ENCODE assay signal across 18 cellular contexts in genomic region chr9:16179566-16179965, GRCh38.
A peak's percentile ranks its signal among the peaks of the same experiment; 100 is the strongest.
DNase-seq lines count a peak whose midpoint lies in the region; ATAC-seq, FAIRE-seq and TF ChIP-seq lines count a peak whose summit lies in the region.
"Had no signal": no experiment of that assay in that cellular context is flagged by ENCODE, and none has a peak within 500 bp of the region (broad histone marks: within the 10 kb centered on the region; RNA-seq: fewer than 3 reads in every experiment).

No MANE protein-coding gene starts in this region.

- H3K9me3 Mint-ChIP-seq in CD4-positive, alpha-beta T cell, result no peaks in the 10 kb centered on the region

- SMC1A ChIA-PET in GM12878 (lab: Charles Lee; ENCODE audit: uncharacterized antibody, unreplicated experiment), result no interaction called here

- no peak overlapping the region for H3K27ac ChIP-seq in CD4-positive, alpha-beta T cell (ENCODE audit: low read depth, low read length)
- no peak overlapping the region for H3K27ac ChIP-seq in GM12878 (ENCODE audit: control insufficient read depth, insufficient read depth)
- H3K27ac ChIP-seq: BLaER1, PC-9, uterus, WERI-Rb-1 had no signal

- TF ChIP-seq POLR2A in GM12878 (IDR thresholded peaks at IDR 0.05; ENCODE audit: low read depth, low read length), result no peak

- H3K36me3 ChIP-seq in GM12878 (ENCODE audit: control insufficient read depth in 2 of 2, insufficient read depth in 2 of 2, low read length in 1 of 2), result no peaks in the 10 kb centered on the region
- H3K36me3 ChIP-seq: BLaER1, HAP-1, uterus, WERI-Rb-1 had no signal

- TF ChIP-seq RAD21 in GM12878 (IDR thresholded peaks at IDR 0.05; ENCODE audit: insufficient read depth, low read depth, low read length), result no peak

- no peaks in the 10 kb centered on the region for H3K27me3 Mint-ChIP-seq in CD4-positive, alpha-beta T cell

- H3K4me3 Mint-ChIP-seq in CD4-positive, alpha-beta T cell, result no peak overlapping the region
- H3K4me3 Mint-ChIP-seq: stimulated activated effector memory CD8-positive, alpha-beta T cell treated with anti-CD3 and anti-CD28 coated beads, Interleukin-12 subunit alpha, Interleukin-12 subunit beta, amount 100 ng/mL, for 72 hours had no signal

- no peak for FAIRE-seq in GM12878 (lab: Jason Lieb, UNC)
- FAIRE-seq: GM18507 had no signal

- POLR2A ChIA-PET in CD4-positive, alpha-beta T cell (lab: Charles Lee), result no interaction called here
- POLR2A ChIA-PET in GM10248 (lab: Yijun Ruan, JAX), result no interaction called here
- POLR2A ChIA-PET in GM12878 (lab: Charles Lee), result interaction anchor here (0.7 kb wide), 1 partner anchor 35 kb away, joined by 3 read pairs; no protein-coding TSS in a partner anchor

- H3K79me2 ChIP-seq in GM12878 (ENCODE audit: control insufficient read depth, insufficient read depth, low read length), result no peaks in the 10 kb centered on the region

- H2AFZ ChIP-seq in GM12878 (ENCODE audit: control insufficient read depth, low read depth, low read length), result no peak overlapping the region
- H2AFZ ChIP-seq: PC-9 had no signal

- WGBS in GM12878 (ENCODE audit: insufficient coverage, insufficient replicate concordance, low lambda C conversion rate, missing lambda C conversion rate), result 25% methylated on average over 5 of the region's 5 CpGs

- H3K4me2 ChIP-seq in GM12878 (ENCODE audit: control insufficient read depth, insufficient read depth), result no peak overlapping the region
- H3K4me2 ChIP-seq: BLaER1, PC-9 had no signal

- intact Hi-C loops in CD4-positive, alpha-beta T cell (cut with DNase I, micrococcal nuclease), result no loop called here
- intact Hi-C loops in GM12878 (cut with micrococcal nuclease; ENCODE audit: unreplicated experiment), result no loop called here

- H3K4me1 ChIP-seq in GM12878 (ENCODE audit: control insufficient read depth, insufficient read depth, low read length), result no peaks in the 10 kb centered on the region
- H3K4me1 ChIP-seq: BLaER1, HAP-1, uterus had no signal

- H3K27ac Mint-ChIP-seq in CD4-positive, alpha-beta T cell, result no peak overlapping the region
- H3K27ac Mint-ChIP-seq: stimulated activated effector memory CD8-positive, alpha-beta T cell treated with anti-CD3 and anti-CD28 coated beads, Interleukin-12 subunit alpha, Interleukin-12 subunit beta, amount 100 ng/mL, for 72 hours had no signal

- CTCF ChIA-PET in CD4-positive, alpha-beta T cell (lab: Charles Lee), result no interaction called here
- CTCF ChIA-PET in GM10248 (lab: Yijun Ruan, JAX) (interaction anchor here (0.9 to 1.0 kb wide), 2 partner anchors 8 to 11 kb away, joined by 3 read pairs; no protein-coding TSS in a partner anchor), GM12878 (lab: Yijun Ruan, JAX) (interaction anchor here (1.7 kb wide), 1 partner anchor 17 kb away, joined by 4 read pairs; no protein-coding TSS in a partner anchor)

- H4K20me1 ChIP-seq in GM12878 (ENCODE audit: control insufficient read depth, insufficient read depth), result no peaks in the 10 kb centered on the region
- H4K20me1 ChIP-seq: BLaER1 had no signal

- no peak for DNase-seq in CD4-positive, alpha-beta T cell
- DNase-seq in GM10248 (ENCODE audit: extremely low spot score) (peak; percentile 30), GM12878 (ENCODE audit: low read depth, low spot score) (no peak), COR-L47 (lab: John Stamatoyannopoulos, UW) (no peak), NCI-H1105 (lab: John Stamatoyannopoulos, UW) (no peak)
- peak; percentile 91 for DNase-seq in Jurkat, Clone E6-1 (ENCODE audit: low read depth, low spot score)
- DNase-seq: activated effector memory CD4-positive, alpha-beta T cell treated with Interleukin-2 at 50 U/mL for 16 hours; effector CD4-positive, alpha-beta T cell; left ventricle myocardium superior; NCI-H226; PC-9; uterus; WERI-Rb-1 had no signal

- no TSS peak for BruUV-seq in GM12878 (replicated peaks; lab: Mats Ljungman, UMichigan)

- H3K27me3 ChIP-seq in CD4-positive, alpha-beta T cell (ENCODE audit: control insufficient read depth, insufficient read depth, low read length), result no peaks in the 10 kb centered on the region
- no peaks in the 10 kb centered on the region for H3K27me3 ChIP-seq in GM12878 (replicated peaks in 1 of 2; ENCODE audit: control insufficient read depth in 2 of 2, insufficient read depth in 2 of 2, low read length in 1 of 2)
- H3K27me3 ChIP-seq: BLaER1, uterus had no signal

- ATAC-seq in CD4-positive, alpha-beta T cell (ENCODE audit: poor library complexity), result peak; percentile 34
- ATAC-seq in GM12878, result peak; percentile 99
- ATAC-seq in HG03565 (IDR thresholded peaks at IDR 0.05; ENCODE audit: unreplicated experiment), result no peak
- ATAC-seq: stimulated activated effector memory CD8-positive, alpha-beta T cell treated with anti-CD3 and anti-CD28 coated beads, Interleukin-12 subunit alpha, Interleukin-12 subunit beta, amount 100 ng/mL, for 72 hours had no signal

- no peak for TF ChIP-seq CTCF in CD4-positive, alpha-beta T cell (IDR thresholded peaks at IDR 0.05)
- TF ChIP-seq CTCF in GM10248 (IDR thresholded peaks at IDR 0.05; ENCODE audit: control extremely low read depth, extremely low read depth, low read depth, missing control alignments) (no peak), GM12878 (IDR thresholded peaks at IDR 0.05 in 2 of 3, conservative IDR thresholded peaks at IDR 0.05 in 1 of 3; ENCODE audit: control insufficient read depth in 2 of 3, extremely low read depth in 1 of 3, insufficient read depth in 1 of 3, low read depth in 3 of 3, low read length in 3 of 3) (no peak)

- in situ Hi-C loops in GM12878 (cut with MboI), result no loop called here

- H3K36me3 Mint-ChIP-seq in CD4-positive, alpha-beta T cell (ENCODE audit: low read depth), result no peaks in the 10 kb centered on the region
- H3K36me3 Mint-ChIP-seq: stimulated activated effector memory CD8-positive, alpha-beta T cell treated with anti-CD3 and anti-CD28 coated beads, Interleukin-12 subunit alpha, Interleukin-12 subunit beta, amount 100 ng/mL, for 72 hours had no signal

- H3K4me3 ChIP-seq in Jurkat, Clone E6-1 (ENCODE audit: low read length), result no peak overlapping the region
- H3K4me3 ChIP-seq in GM12878, result no peak overlapping the region
- H3K4me3 ChIP-seq: BLaER1, HAP-1, PC-9, uterus had no signal

- RAD21 ChIA-PET in GM12878 (lab: Charles Lee; ENCODE audit: unreplicated experiment), result no interaction called here

- H3K4me1 Mint-ChIP-seq in CD4-positive, alpha-beta T cell (ENCODE audit: low read depth), result no peaks in the 10 kb centered on the region
- H3K4me1 Mint-ChIP-seq: stimulated activated effector memory CD8-positive, alpha-beta T cell treated with anti-CD3 and anti-CD28 coated beads, Interleukin-12 subunit alpha, Interleukin-12 subunit beta, amount 100 ng/mL, for 72 hours had no signal

- no peak overlapping the region for H3K9ac ChIP-seq in GM12878 (ENCODE audit: control insufficient read depth, insufficient read depth, low read length)
- H3K9ac ChIP-seq: BLaER1 had no signal

- TF ChIP-seq EP300 in GM12878 (IDR thresholded peaks at IDR 0.05; ENCODE audit: borderline replicate concordance in 1 of 2, control insufficient read depth in 1 of 2, low read depth in 2 of 2, low read length in 2 of 2), result 0 out of 4 replicates have a peak, but pooled peaks of 1 of the 2 experiments have one; percentile 11

- H3K9me3 ChIP-seq in CD4-positive, alpha-beta T cell (ENCODE audit: control insufficient read depth, low read length), result no peaks in the 10 kb centered on the region
- H3K9me3 ChIP-seq in GM12878 (replicated peaks; ENCODE audit: control insufficient read depth, insufficient read depth, low read length), result no peaks in the 10 kb centered on the region
- H3K9me3 ChIP-seq: BLaER1, HAP-1, uterus had no signal

TF ChIP-seq in GM12878, 131 proteins besides CTCF, POLR2A, EP300 and RAD21:
- TF ChIP-seq BCL11A (IDR thresholded peaks at IDR 0.05; ENCODE audit: low read depth, low read length) (0 out of 2 replicates have a peak, but pooled peaks have one; percentile 7), NFIC (IDR thresholded peaks at IDR 0.05; ENCODE audit: low read depth, low read length) (no peak), ATF7 (IDR thresholded peaks at IDR 0.05; ENCODE audit: low read depth) (peak; percentile 55), RUNX3 (IDR thresholded peaks at IDR 0.05; ENCODE audit: low read length) (peak; percentile 69)

Comparison
In these comparisons a context has a peak if more than half of its experiments do, and no peak if none do; other contexts are left out.
1. DNase-seq: peak in GM10248 (single experiment) and Jurkat, Clone E6-1 (single experiment); none in CD4-positive, alpha-beta T cell (0 of 10), GM12878 (single experiment), COR-L47 (single experiment) and NCI-H1105 (single experiment).